ENCODE assay signal across 9 cellular contexts in the genomic region with DNA sequence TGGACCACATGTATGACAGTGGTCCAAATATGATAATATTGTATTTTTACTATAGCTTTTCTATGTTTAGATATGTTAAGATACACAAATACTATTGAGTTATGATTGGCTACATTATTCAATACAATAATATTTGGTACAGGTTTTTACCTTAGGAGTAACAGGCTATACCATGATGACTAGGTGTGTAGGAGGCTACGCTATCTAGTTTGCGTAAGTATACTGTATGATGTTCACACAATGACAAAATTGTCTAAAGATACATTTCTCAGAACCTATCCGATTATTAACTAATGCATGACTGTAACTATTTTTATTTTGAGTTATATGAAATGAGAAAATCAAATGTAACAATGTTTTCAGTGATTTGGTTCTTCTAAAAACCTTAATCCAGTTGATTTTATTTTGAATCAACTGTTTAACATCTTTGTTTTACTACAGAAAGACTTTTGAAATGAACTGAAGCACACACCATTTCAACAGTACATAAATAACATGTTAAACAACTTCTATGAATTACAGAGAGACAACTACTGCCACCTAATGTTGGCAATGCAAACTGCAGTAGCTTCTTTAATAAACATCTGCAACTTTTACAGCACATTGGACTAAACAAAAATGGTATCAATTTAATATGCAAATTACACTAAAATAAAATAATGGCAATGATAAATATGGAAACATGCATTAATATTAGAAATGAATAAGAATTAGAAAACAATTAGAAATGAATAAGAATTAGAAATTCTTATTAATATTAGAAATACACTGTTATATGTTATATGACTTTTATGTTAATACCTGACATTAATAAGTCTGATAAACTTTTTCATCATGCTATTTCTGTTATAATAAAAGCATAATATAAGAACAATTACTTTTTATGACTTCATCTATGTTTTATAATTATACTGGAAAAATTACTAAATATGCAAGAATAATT.
DNase-seq lines count a peak whose midpoint lies in the region; ATAC-seq and TF ChIP-seq lines count a peak whose summit lies in the region.
"Had no signal": no experiment of that assay in that cellular context is flagged by ENCODE, and none has a peak within 500 bp of the region (broad histone marks: within the 10 kb centered on the region; RNA-seq: fewer than 3 reads in every experiment).

No MANE protein-coding gene starts in this region.

- no peaks in the 10 kb centered on the region for H3K27me3 ChIP-seq in spleen (replicated peaks in 1 of 7)

- H3K4me1 Mint-ChIP-seq in activated T-cell treated with anti-CD3 and anti-CD28 coated beads, Interleukin-2, amount 50 U/mL, for 4 hours (ENCODE audit: low read depth): no peaks in the 10 kb centered on the region

- H3K27me3 Mint-ChIP-seq in activated T-cell treated with anti-CD3 and anti-CD28 coated beads, Interleukin-2, amount 50 U/mL, for 4 hours (ENCODE audit: low read depth): no peaks in the 10 kb centered on the region

- no peaks in the 10 kb centered on the region for H3K9me3 Mint-ChIP-seq in activated T-cell treated with anti-CD3 and anti-CD28 coated beads, Interleukin-2, amount 50 U/mL, for 4 hours
- H3K9me3 Mint-ChIP-seq: T-helper 1 cell treated with Interleukin-12 subunit alpha and Interleukin-12 subunit beta and Interleukin-4 antibody, amounts not matched to agents 30 μg/mL and 1 μg/mL, for 36 hours had no signal

- no peaks in the 10 kb centered on the region for H3K4me1 ChIP-seq in spleen

- no peak for TF ChIP-seq POLR2A in spleen (IDR thresholded peaks at IDR 0.05)

- TF ChIP-seq CTCF in GM12864 (IDR thresholded peaks at IDR 0.05; ENCODE audit: low read depth, low read length, missing control alignments): peak; percentile 62
- TF ChIP-seq CTCF in spleen (IDR thresholded peaks at IDR 0.05 in 8 of 11, conservative IDR thresholded peaks at IDR 0.05 in 3 of 11): peak; percentile 63 to 88 (median 80)

- 68 to 82% (median 78%) methylated on average over 3 of the region's 3 CpGs for WGBS in spleen, 5 donors

- H3K36me3 ChIP-seq in spleen: no peaks in the 10 kb centered on the region

- H3K9me3 ChIP-seq in spleen: no peaks in the 10 kb centered on the region

- DNase-seq in Ammon's horn (ENCODE audit: low spot score): peak; percentile 68
- no peak for DNase-seq in GM12864 (ENCODE audit: low read depth)
- peak; percentile 17 for DNase-seq in NCI-H2196 treated with DMSO at 0.1 percent for 48 hours (lab: John Stamatoyannopoulos, UW; ENCODE audit: unreplicated experiment)
- DNase-seq in activated T-cell treated with anti-CD3 and anti-CD28 coated beads, Interleukin-2, amount 50 U/mL, for 4 hours: peak; percentile 32
- DNase-seq in glomerular visceral epithelial cell (ENCODE audit: extremely low spot score): peak; percentile 50
- no peak for DNase-seq in spleen

- H3K4me3 ChIP-seq in GM12864 (ENCODE audit: low read depth, low read length): no peak overlapping the region
- H3K4me3 ChIP-seq in spleen: no peak overlapping the region

- H3K36me3 Mint-ChIP-seq in activated T-cell treated with anti-CD3 and anti-CD28 coated beads, Interleukin-2, amount 50 U/mL, for 4 hours (ENCODE audit: insufficient read depth): no peaks in the 10 kb centered on the region

- intact Hi-C loops in spleen (cut with DNase I; ENCODE audit: low total_unique reads): loop anchor here (10.0 kb wide), 1 partner anchor 50 kb away; no protein-coding TSS in a partner anchor

- no peak overlapping the region for H3K27ac ChIP-seq in spleen

- no peak overlapping the region for H3K4me3 Mint-ChIP-seq in activated T-cell treated with anti-CD3 and anti-CD28 coated beads, Interleukin-2, amount 50 U/mL, for 4 hours
- H3K4me3 Mint-ChIP-seq: T-helper 1 cell treated with Interleukin-12 subunit alpha and Interleukin-12 subunit beta and Interleukin-4 antibody, amounts not matched to agents 30 μg/mL and 1 μg/mL, for 36 hours had no signal

- ATAC-seq in HG02938 (IDR thresholded peaks at IDR 0.05; ENCODE audit: unreplicated experiment): peak; percentile 69
- ATAC-seq in activated T-cell treated with anti-CD3 and anti-CD28 coated beads, Interleukin-2, amount 50 U/mL, for 4 hours: no peak
- ATAC-seq in HG03442 (IDR thresholded peaks at IDR 0.05; ENCODE audit: unreplicated experiment): no peak

Comparison
In these comparisons a context has a peak if more than half of its experiments do, and no peak if none do; other contexts are left out.
1. DNase-seq: peak in Ammon's horn (single experiment), NCI-H2196 treated with DMSO at 0.1 percent for 48 hours (single experiment), activated T-cell treated with anti-CD3 and anti-CD28 coated beads, Interleukin-2, amount 50 U/mL, for 4 hours (single experiment) and glomerular visceral epithelial cell (single experiment); none in GM12864 (single experiment) and spleen (single experiment).